20 cellular contexts compared by ENCODE assay signal in genomic region chr3:107130089-107130700, GRCh38.
DNase-seq lines count a peak whose midpoint lies in the region; ATAC-seq, FAIRE-seq and TF ChIP-seq lines count a peak whose summit lies in the region.
"Had no signal": no experiment of that assay in that cellular context is flagged by ENCODE, and none has a peak within 500 bp of the region (broad histone marks: within the 10 kb centered on the region; RNA-seq: fewer than 3 reads in every experiment).

No MANE protein-coding gene starts in this region.

- H3K79me2 ChIP-seq in astrocyte (ENCODE audit: insufficient read depth, low read length) (no peaks in the 10 kb centered on the region), neural progenitor cell (ENCODE audit: low read depth) (no peaks in the 10 kb centered on the region)

- DNase-seq in astrocyte (ENCODE audit: low read depth) (no peak), foreskin keratinocyte (no peak), neural progenitor cell (ENCODE audit: low spot score) (no peak), aorta (no peak), GM13977 (ENCODE audit: low spot score) (no peak), nucleus accumbens (lab: John Stamatoyannopoulos, UW) (no peak), amniotic stem cell (lab: John Stamatoyannopoulos, UW) (no peak)
- DNase-seq: CD4-positive, CD25-positive, alpha-beta regulatory T cell; DMS53; GM23248; NCI-H1436; NCI-H2081; NCI-H510A; NCI-H82; PC-3 had no signal

- in situ Hi-C loops in GM13977 (cut with MboI; ENCODE audit: low pct_unique_long_range_greater_than_20kb, low sequenced_read_pairs, unreplicated experiment), result no loop called here

- H2AFZ ChIP-seq in astrocyte (ENCODE audit: low read depth, low read length) (no peak overlapping the region), neural progenitor cell (replicated peaks) (no peak overlapping the region)
- H2AFZ ChIP-seq: GM23248 had no signal

- H3K27ac Mint-ChIP-seq in astrocyte (ENCODE audit: unreplicated experiment) (peak overlapping the region; percentile 56), neural progenitor cell (peak overlapping the region; percentile 31)
- H3K27ac Mint-ChIP-seq: B cell had no signal

- H3F3A ChIP-seq in neural progenitor cell (ENCODE audit: low read depth), result no peaks in the 10 kb centered on the region

- H3K27me3 Mint-ChIP-seq in astrocyte (ENCODE audit: low read depth, unreplicated experiment) (no peaks in the 10 kb centered on the region), neural progenitor cell (ENCODE audit: insufficient read depth, low read depth) (peaks cover 12% of the 10 kb centered on the region)

- H3K4me3 ChIP-seq in astrocyte (ENCODE audit: insufficient read depth, low read depth, low read length) (no peak overlapping the region), neural progenitor cell (no peak overlapping the region), aorta (ENCODE audit: low read length in 2 of 2) (no peak overlapping the region)
- H3K4me3 ChIP-seq: GM23248, SJSA1 had no signal

- TF ChIP-seq CTCF in astrocyte (IDR thresholded peaks at IDR 0.05; ENCODE audit: insufficient read depth, low read depth, low read length) (no peak), foreskin keratinocyte (conservative IDR thresholded peaks at IDR 0.05) (no peak), neural progenitor cell (IDR thresholded peaks at IDR 0.05) (no peak), GM13977 (IDR thresholded peaks at IDR 0.05; ENCODE audit: extremely low read depth, insufficient read depth, missing control alignments) (no peak)

- H3K4me1 Mint-ChIP-seq in astrocyte (ENCODE audit: low read depth, unreplicated experiment) (peaks cover 18% of the 10 kb centered on the region), neural progenitor cell (no peaks in the 10 kb centered on the region)
- H3K4me1 Mint-ChIP-seq: B cell had no signal

- H3K9ac ChIP-seq in astrocyte (ENCODE audit: low read length) (no peak overlapping the region), neural progenitor cell (no peak overlapping the region)
- H3K9ac ChIP-seq: GM23248, KMS-11 had no signal

- H3K27ac ChIP-seq in astrocyte (ENCODE audit: low read depth, low read length) (no peak overlapping the region), foreskin keratinocyte (no peak overlapping the region), neural progenitor cell (no peak overlapping the region), aorta (ENCODE audit: low read depth in 1 of 2, low read length in 2 of 2) (no peak overlapping the region)
- H3K27ac ChIP-seq: GM23248, KMS-11, RWPE1, SJSA1 had no signal

- H3K27me3 ChIP-seq in astrocyte (ENCODE audit: insufficient read depth, low read length) (no peaks in the 10 kb centered on the region), foreskin keratinocyte (no peaks in the 10 kb centered on the region), neural progenitor cell (no peaks in the 10 kb centered on the region), aorta (ENCODE audit: control insufficient read depth in 1 of 2, insufficient read depth in 2 of 2, low read length in 1 of 2) (no peaks in the 10 kb centered on the region)
- H3K27me3 ChIP-seq: SJSA1 had no signal

- H4K20me1 ChIP-seq in astrocyte (ENCODE audit: insufficient read depth, low read length) (no peaks in the 10 kb centered on the region), neural progenitor cell (ENCODE audit: low read depth) (no peaks in the 10 kb centered on the region)

- H3K9me3 Mint-ChIP-seq in astrocyte (ENCODE audit: unreplicated experiment) (peaks cover 6% of the 10 kb centered on the region), neural progenitor cell (no peaks in the 10 kb centered on the region)

- no peak overlapping the region for H3K4me3 Mint-ChIP-seq in astrocyte (ENCODE audit: unreplicated experiment)
- H3K4me3 Mint-ChIP-seq in neural progenitor cell, result no peak overlapping the region
- H3K4me3 Mint-ChIP-seq: B cell; CD4-positive, CD25-positive, alpha-beta regulatory T cell had no signal

- no peaks in the 10 kb centered on the region for H3K36me3 Mint-ChIP-seq in astrocyte (ENCODE audit: low read depth, unreplicated experiment)
- no peaks in the 10 kb centered on the region for H3K36me3 Mint-ChIP-seq in neural progenitor cell
- H3K36me3 Mint-ChIP-seq: CD4-positive, CD25-positive, alpha-beta regulatory T cell had no signal

- H3K36me3 ChIP-seq in astrocyte (ENCODE audit: insufficient read depth, low read length) (no peaks in the 10 kb centered on the region), neural progenitor cell (no peaks in the 10 kb centered on the region), aorta (ENCODE audit: control insufficient read depth in 1 of 2, insufficient read depth in 2 of 2, low read length in 1 of 2) (no peaks in the 10 kb centered on the region)
- H3K36me3 ChIP-seq: SJSA1 had no signal

- no peak for FAIRE-seq in astrocyte (lab: Jason Lieb, UNC)

- H3K4me1 ChIP-seq in astrocyte (ENCODE audit: insufficient read depth, low read length), result peaks cover 1% of the 10 kb centered on the region
- no peaks in the 10 kb centered on the region for H3K4me1 ChIP-seq in foreskin keratinocyte
- peaks cover 9% of the 10 kb centered on the region for H3K4me1 ChIP-seq in neural progenitor cell
- no peaks in the 10 kb centered on the region for H3K4me1 ChIP-seq in aorta (ENCODE audit: control insufficient read depth in 1 of 2, insufficient read depth in 2 of 2, low read length in 2 of 2)

- ATAC-seq in foreskin keratinocyte (peak; percentile 15), aorta (ENCODE audit: low FRiP score) (peak; percentile 26)
- ATAC-seq: HCT116, PC-3 had no signal

- intact Hi-C loops in aorta (cut with DNase I), result no loop called here

- 95 to 97% methylated on average over 6 of the region's 6 CpGs for WGBS in aorta, 2 donors

- H3K9me3 ChIP-seq in astrocyte (ENCODE audit: insufficient read depth, low read depth, low read length), result no peaks in the 10 kb centered on the region
- no peaks in the 10 kb centered on the region for H3K9me3 ChIP-seq in neural progenitor cell (ENCODE audit: low read depth)
- H3K9me3 ChIP-seq in aorta (ENCODE audit: control insufficient read depth, low read length), result no peaks in the 10 kb centered on the region
- H3K9me3 ChIP-seq: SJSA1 had no signal

- H3K4me2 ChIP-seq in astrocyte (ENCODE audit: low read length), result no peak overlapping the region
- H3K4me2 ChIP-seq in neural progenitor cell, result no peak overlapping the region
- H3K4me2 ChIP-seq: KMS-11 had no signal
